19 cellular contexts compared by ENCODE assay signal in the genomic region with DNA sequence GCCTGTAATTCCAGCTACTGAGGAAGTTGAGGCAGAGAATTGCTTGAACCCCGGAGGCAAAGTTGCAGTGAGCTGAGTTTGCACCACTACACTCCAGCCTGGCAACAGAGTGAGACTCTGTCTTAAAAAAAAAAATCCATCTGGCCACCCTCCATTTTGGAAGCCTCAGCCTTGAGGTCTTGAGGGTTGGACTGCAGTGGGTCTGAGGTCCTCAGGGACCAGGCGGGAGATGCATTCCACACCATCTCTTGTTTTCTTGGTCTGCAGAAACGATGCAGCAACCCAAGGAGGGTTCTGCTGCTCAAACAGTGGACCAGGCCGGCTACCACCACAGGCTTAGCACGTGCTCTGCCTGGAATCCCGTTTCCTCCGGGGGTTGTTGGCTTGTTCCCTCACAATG.
DNase-seq lines count a peak whose midpoint lies in the region; ATAC-seq, FAIRE-seq and TF ChIP-seq lines count a peak whose summit lies in the region.
"Had no signal": no experiment of that assay in that cellular context is flagged by ENCODE, and none has a peak within 500 bp of the region (broad histone marks: within the 10 kb centered on the region; RNA-seq: fewer than 3 reads in every experiment).

No MANE protein-coding gene starts in this region.

- H3K4me2 ChIP-seq in IMR-90 (ENCODE audit: low read depth, low read length) = no peak overlapping the region

- 67 to 90% (median 75%) methylated on average over 6 to 7 of the region's 7 CpGs for WGBS in heart left ventricle, 4 donors
- WGBS in IMR-90 (ENCODE audit: extremely low coverage in 2 of 2, insufficient read length in 1 of 2), 2 experiments = 100% methylated on average over 1 of the region's 7 CpGs; no CpG with 5 or more reads in 1 of the 2 experiments

- H3K56ac ChIP-seq in IMR-90 (ENCODE audit: extremely low read depth, insufficient read depth, low read length) = no peak overlapping the region

- H3K4me1 ChIP-seq in heart left ventricle (no peaks in the 10 kb centered on the region), IMR-90 (ENCODE audit: control insufficient read depth, insufficient read depth, low read length) (peaks cover 24% of the 10 kb centered on the region), kidney (ENCODE audit: control insufficient read depth in 1 of 2, insufficient read depth in 1 of 2, low read depth in 1 of 2, low read length in 2 of 2) (no peaks in the 10 kb centered on the region), HAP-1 (no peaks in the 10 kb centered on the region)
- H3K4me1 ChIP-seq: BE2C had no signal

- POLR2A ChIA-PET in IMR-90 (lab: Charles Lee; ENCODE audit: unreplicated experiment) = no interaction called here

- H3K9me3 ChIP-seq in heart left ventricle = no peaks in the 10 kb centered on the region
- H3K9me3 ChIP-seq in IMR-90 (ENCODE audit: control insufficient read depth, insufficient read depth, low read length) = no peaks in the 10 kb centered on the region
- H3K9me3 ChIP-seq in kidney (ENCODE audit: control insufficient read depth in 1 of 2, low read length in 2 of 2) = no peaks in the 10 kb centered on the region
- 0 out of 2 replicates have a peak, but pooled peaks cover 4% of the 10 kb centered on the region for H3K9me3 ChIP-seq in HAP-1
- H3K9me3 ChIP-seq: BE2C had no signal

- intact Hi-C loops in left ventricle myocardium superior (cut with micrococcal nuclease) (no loop called here), heart left ventricle (cut with DNase I) (no loop called here), IMR-90 (cut with micrococcal nuclease) (loop anchor here (5.0 to 10.0 kb wide), 4 partner anchors 122 to 298 kb away; a partner anchor contains a TSS), kidney (cut with DNase I) (no loop called here)

- dilution Hi-C loops in IMR-90 (cut with HindIII; ENCODE audit: low sequenced_read_pairs, unreplicated experiment) = no loop called here

- H4K91ac ChIP-seq in IMR-90 (ENCODE audit: insufficient read depth, low read depth, low read length) = peak overlapping the region; percentile 99

- H3K27ac ChIP-seq in heart left ventricle (no peak overlapping the region), IMR-90 (ENCODE audit: insufficient read depth, low read length) (peak overlapping the region; percentile 26; the same call in 1 of the 2 replicates), kidney (ENCODE audit: low read depth in 2 of 2, low read length in 2 of 2) (no peak overlapping the region)
- H3K27ac ChIP-seq: HL-60 had no signal

- peak overlapping the region; percentile 18 for H2AK9ac ChIP-seq in IMR-90 (replicated peaks; ENCODE audit: low read depth, low read length, poor library complexity)

- peak overlapping the region; percentile 98 for H3K18ac ChIP-seq in IMR-90 (ENCODE audit: low read depth, low read length)

- peak overlapping the region; percentile 100 for H2BK120ac ChIP-seq in IMR-90 (ENCODE audit: low read depth, low read length)

- peak overlapping the region; percentile 99; the same call in 2 of the 3 replicates for H2BK15ac ChIP-seq in IMR-90 (ENCODE audit: low read depth, low read length)

- H3K36me3 ChIP-seq in heart left ventricle (no peaks in the 10 kb centered on the region), IMR-90 (ENCODE audit: control insufficient read depth, insufficient read depth, low read length) (no peaks in the 10 kb centered on the region), kidney (ENCODE audit: control insufficient read depth in 1 of 2, insufficient read depth in 2 of 2, low read length in 2 of 2) (no peaks in the 10 kb centered on the region), HAP-1 (replicated peaks) (no peaks in the 10 kb centered on the region)
- H3K36me3 ChIP-seq: BE2C had no signal

- peaks cover 26% of the 10 kb centered on the region for H3K9me1 ChIP-seq in IMR-90 (ENCODE audit: insufficient read depth, low read length)

- H4K8ac ChIP-seq in IMR-90 (ENCODE audit: low read depth in 2 of 2, low read length in 2 of 2) = peak overlapping the region; percentile 90 to 100; a peak in 3 of 4 replicates

- TF ChIP-seq CTCF in heart left ventricle (IDR thresholded peaks at IDR 0.05) = no peak
- TF ChIP-seq CTCF in IMR-90 (conservative IDR thresholded peaks at IDR 0.05; ENCODE audit: low read depth, low read length) = no peak
- no peak for TF ChIP-seq CTCF in kidney (IDR thresholded peaks at IDR 0.05; ENCODE audit: borderline replicate concordance, extremely low read depth, insufficient read depth)

- no peaks in the 10 kb centered on the region for H3K27me3 ChIP-seq in heart left ventricle
- H3K27me3 ChIP-seq in IMR-90 (ENCODE audit: control insufficient read depth, insufficient read depth, low read length) = no peaks in the 10 kb centered on the region
- no peaks in the 10 kb centered on the region for H3K27me3 ChIP-seq in HAP-1 (ENCODE audit: low read depth)
- H3K27me3 ChIP-seq: BE2C had no signal

- peak overlapping the region; percentile 89; the same call in 1 of the 2 replicates for H3K23ac ChIP-seq in IMR-90 (ENCODE audit: low read depth, low read length)

- no peak overlapping the region for H3K9ac ChIP-seq in IMR-90 (ENCODE audit: low read depth, low read length)
- H3K9ac ChIP-seq in kidney (ENCODE audit: low read length in 2 of 2) = no peak overlapping the region

- BruUV-seq in IMR-90 (replicated peaks; lab: Mats Ljungman, UMichigan) = no TSS peak

- ATAC-seq in left ventricle myocardium superior = peak; percentile 67
- ATAC-seq in heart left ventricle = no peak
- ATAC-seq in IMR-90 (ENCODE audit: low read depth) = no peak

- H3K4me3 ChIP-seq in heart left ventricle = no peak overlapping the region
- no peak overlapping the region for H3K4me3 ChIP-seq in IMR-90 (ENCODE audit: insufficient read depth, low read depth, low read length)
- H3K4me3 ChIP-seq in kidney (ENCODE audit: low read length in 2 of 2) = no peak overlapping the region
- H3K4me3 ChIP-seq in HAP-1 = no peak overlapping the region

- H3K4ac ChIP-seq in IMR-90 (ENCODE audit: low read depth, low read length) = peak overlapping the region; percentile 100

- peak overlapping the region; percentile 99; the same call in 1 of the 2 replicates for H3K14ac ChIP-seq in IMR-90 (replicated peaks; ENCODE audit: low read depth, low read length)

- peak overlapping the region; percentile 67 for H2AFZ ChIP-seq in IMR-90 (replicated peaks; ENCODE audit: low read length, poor library complexity)

- no peak for TF ChIP-seq POLR2A in heart left ventricle (IDR thresholded peaks at IDR 0.05)
- no peak for TF ChIP-seq POLR2A in IMR-90 (IDR thresholded peaks at IDR 0.05; ENCODE audit: low read depth, low read length)

- peaks cover 0 to 15% of the 10 kb centered on the region in 2 experiments; a peak in 1 of 4 replicates for H3K79me1 ChIP-seq in IMR-90 (ENCODE audit: low read depth in 1 of 2, low read length in 2 of 2)

- peak overlapping the region; percentile 100 for H2BK20ac ChIP-seq in IMR-90 (ENCODE audit: low read depth, low read length)

- in situ Hi-C loops in IMR-90 (cut with MboI; ENCODE audit: low sequenced_read_pairs) = loop anchor here (25.0 kb wide), 1 partner anchor 1342 kb away; no protein-coding TSS in a partner anchor
- in situ Hi-C loops in HAP-1 (cut with MboI; ENCODE audit: low sequenced_read_pairs) = no loop called here

- H2BK5ac ChIP-seq in IMR-90 (ENCODE audit: low read depth, low read length, poor library complexity, severe bottlenecking) = peak overlapping the region; percentile 99

- DNase-seq in left ventricle myocardium superior (no peak), heart left ventricle (no peak), IMR-90 (no peak), kidney (peak; percentile 15), NCI-H1092 (lab: John Stamatoyannopoulos, UW) (no peak), NCI-H526 (lab: John Stamatoyannopoulos, UW) (no peak), HAP-1 (ENCODE audit: low spot score in 2 of 2) (no peak)
- DNase-seq: ACHN; BE2C; CD4-positive, alpha-beta memory T cell; DMS153; DMS79; GDM1; HCEC 1CT; KBM-7 had no signal

- no peak for TF ChIP-seq RAD21 in IMR-90 (IDR thresholded peaks at IDR 0.05; ENCODE audit: low read length)

- H2AK5ac ChIP-seq in IMR-90 (ENCODE audit: low read depth, low read length) = peak overlapping the region; percentile 100

- no peaks in the 10 kb centered on the region for H4K20me1 ChIP-seq in IMR-90 (ENCODE audit: insufficient read depth, low read length)

- peak overlapping the region; percentile 99 for H4K5ac ChIP-seq in IMR-90 (ENCODE audit: low read depth, low read length)

- CTCF ChIA-PET in IMR-90 (lab: Yijun Ruan, JAX) = interaction anchor here (0.6 kb wide), 1 partner anchor 244 kb away, joined by 3 read pairs; no protein-coding TSS in a partner anchor

- no peak for FAIRE-seq in kidney (lab: Jason Lieb, UNC)
- FAIRE-seq: A204.1, GM12892, GM18507 had no signal

TF ChIP-seq in IMR-90, 13 proteins besides CTCF, POLR2A, EP300 and RAD21:
- TF ChIP-seq MAZ (IDR thresholded peaks at IDR 0.05; ENCODE audit: borderline replicate concordance, low read depth, low read length) = no peak
- TF ChIP-seq, protein P1, sequence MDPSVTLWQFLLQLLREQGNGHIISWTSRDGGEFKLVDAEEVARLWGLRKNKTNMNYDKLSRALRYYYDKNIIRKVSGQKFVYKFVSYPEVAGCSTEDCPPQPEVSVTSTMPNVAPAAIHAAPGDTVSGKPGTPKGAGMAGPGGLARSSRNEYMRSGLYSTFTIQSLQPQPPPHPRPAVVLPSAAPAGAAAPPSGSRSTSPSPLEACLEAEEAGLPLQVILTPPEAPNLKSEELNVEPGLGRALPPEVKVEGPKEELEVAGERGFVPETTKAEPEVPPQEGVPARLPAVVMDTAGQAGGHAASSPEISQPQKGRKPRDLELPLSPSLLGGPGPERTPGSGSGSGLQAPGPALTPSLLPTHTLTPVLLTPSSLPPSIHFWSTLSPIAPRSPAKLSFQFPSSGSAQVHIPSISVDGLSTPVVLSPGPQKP (IDR thresholded peaks at IDR 0.05; ENCODE audit: borderline replicate concordance, low read depth, low read length) = no peak
